Comparison of ENCODE assay signal across 26 cellular contexts in the genomic region with DNA sequence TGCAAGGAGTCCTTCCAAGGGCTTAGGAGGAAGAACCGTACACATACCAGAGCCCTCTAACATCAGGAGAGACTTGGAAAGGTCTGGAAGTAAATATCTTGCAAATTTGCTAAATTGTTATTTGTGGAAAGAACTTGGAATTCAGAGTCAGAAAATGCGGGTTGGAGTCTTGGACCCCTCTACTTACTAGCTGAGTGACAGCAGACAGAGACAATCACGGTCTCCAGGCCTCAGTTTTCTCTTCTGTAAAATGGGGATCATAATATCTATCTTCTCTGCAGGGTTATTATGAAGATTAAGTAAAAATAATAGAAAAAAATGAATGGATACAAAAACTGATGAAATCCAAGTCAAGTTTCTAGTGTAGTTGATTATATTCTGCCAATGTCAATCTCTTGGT.
"Had no signal": no experiment of that assay in that cellular context is flagged by ENCODE, and none has a peak within 500 bp of the region (broad histone marks: within the 10 kb centered on the region; RNA-seq: fewer than 3 reads in every experiment).

No MANE protein-coding gene starts in this region.

- H3K36me3 ChIP-seq: spleen had no signal

- ATAC-seq: activated naive CD4-positive, alpha-beta T cell treated with anti-CD3 and anti-CD28 coated beads, Interleukin-2, amount 50 U/mL, for 72 hours; activated T-cell treated with anti-CD3 and anti-CD28 coated beads, Interleukin-2, amount 50 U/mL, for 72 hours; gastrocnemius medialis; left cardiac atrium; left ventricle myocardium superior; naive thymus-derived CD8-positive, alpha-beta T cell; right cardiac atrium; stimulated activated naive CD8-positive, alpha-beta T cell treated with anti-CD3 and anti-CD28 coated beads, Interleukin-15, Interleukin-2, amounts not matched to agents 100 U/mL and 50 U/mL, for 24 hours had no signal

- H3K27ac ChIP-seq: coronary artery, dorsolateral prefrontal cortex, gastrocnemius medialis, spleen, testis, VCaP had no signal

- FAIRE-seq: TTC549, urothelium cell line had no signal

- H3K4me3 ChIP-seq: coronary artery, gastrocnemius medialis, spleen, testis had no signal

- H3K4me1 ChIP-seq: gastrocnemius medialis, testis had no signal

- H3K27me3 ChIP-seq: gastrocnemius medialis, testis had no signal

- DNase-seq: activated CD4-positive, alpha-beta T cell treated with anti-CD3 and anti-CD28 coated beads for 4 hours; activated CD4-positive, alpha-beta T cell treated with anti-CD3 and anti-CD28 coated beads, Interleukin-2, amount 50 U/mL, for 4 hours; activated naive CD4-positive, alpha-beta T cell; activated T-cell treated with anti-CD3 and anti-CD28 coated beads for 4 hours; activated T-cell treated with anti-CD3 and anti-CD28 coated beads, Interleukin-2, amount 50 U/mL, for 72 hours; cerebellar nuclear complex; dorsolateral prefrontal cortex; effector memory CD4-positive, alpha-beta T cell; gastrocnemius medialis; glutamatergic neuron; islet precursor cell; left cardiac atrium; left ventricle myocardium superior; midbrain; naive thymus-derived CD8-positive, alpha-beta T cell; right cardiac atrium; spleen; stimulated activated naive CD8-positive, alpha-beta T cell treated with anti-CD3 and anti-CD28 coated beads, Interleukin-15, Interleukin-2, amounts not matched to agents 100 U/mL and 50 U/mL, for 24 hours; T-helper 9 cell; testis; trophoblast cell had no signal

- H3K9me3 ChIP-seq: gastrocnemius medialis, spleen, testis had no signal
